8 cellular contexts compared by ENCODE assay signal in genomic region chr10:80203835-80204148, GRCh38. TPM values are rescaled to one million over a fixed set of nuclear protein-coding genes. Genes with fewer than 3 reads are reported as not detected.
DNase-seq lines count a peak whose midpoint lies in the region; ATAC-seq and TF ChIP-seq lines count a peak whose summit lies in the region.

No MANE protein-coding gene starts in this region.

- H3K4me1 ChIP-seq in A673 (ENCODE audit: insufficient read depth, low read length, poor library complexity, severe bottlenecking) = peaks cover 20% of the 10 kb centered on the region
- H3K4me1 ChIP-seq in HCT116 (ENCODE audit: control insufficient read depth in 1 of 2, insufficient read depth in 2 of 2, low read length in 2 of 2) = peaks cover 60 to 86% of the 10 kb centered on the region in 2 experiments
- peaks cover 48% of the 10 kb centered on the region for H3K4me1 ChIP-seq in mesodermal cell (ENCODE audit: control insufficient read depth, insufficient read depth, low read length, poor library complexity, severe bottlenecking)

- no peaks in the 10 kb centered on the region; the same call in 1 of the 2 replicates for H4K20me1 ChIP-seq in HCT116 (ENCODE audit: insufficient read depth)

- H3K27ac ChIP-seq in A673 (ENCODE audit: low read depth, low read length, poor library complexity, severe bottlenecking) (peak overlapping the region; percentile 93), HCT116 (ENCODE audit: low read depth, low read length) (peak overlapping the region; percentile 99), mesodermal cell (ENCODE audit: low read depth, low read length, severe bottlenecking) (peak overlapping the region; percentile 63)

- whole genome bisulfite sequencing in mesodermal cell (ENCODE audit: insufficient coverage in 2 of 2), 2 experiments = 59 to 67% methylated on average over 1 to 2 of the region's 2 CpGs

- RAD21 ChIA-PET in HCT116 (lab: Charles Lee; ENCODE audit: low non-redundant PET in 1 of 2, low total read pairs in 2 of 2, uncharacterized antibody in 2 of 2, unreplicated experiment in 2 of 2) = no interaction called here

- no peak for DNase-seq in A673 (ENCODE audit: low spot score)
- DNase-seq in HCT116 (ENCODE audit: low read depth, low spot score) = no peak
- no peak for DNase-seq in astrocyte of the cerebellum (ENCODE audit: low read depth)
- DNase-seq in Kasumi-1 (lab: John Stamatoyannopoulos, UW) = no peak
- no peak for DNase-seq in DMS79 (lab: John Stamatoyannopoulos, UW)
- DNase-seq in stimulated activated CD4-positive, alpha-beta T cell treated with anti-CD3 and anti-CD28 coated beads, Interleukin-4, amount 100 ng/mL, for 24 hours = no peak

- H3K9me3 ChIP-seq in A673 (ENCODE audit: low read depth, low read length, poor library complexity, severe bottlenecking) = no peaks in the 10 kb centered on the region
- H3K9me3 ChIP-seq in HCT116 (ENCODE audit: control insufficient read depth in 1 of 2, insufficient read depth in 1 of 2, low read depth in 1 of 2, low read length in 2 of 2) = no peaks in the 10 kb centered on the region
- H3K9me3 ChIP-seq in mesodermal cell (ENCODE audit: control insufficient read depth, low read length) = no peaks in the 10 kb centered on the region

- in situ Hi-C loops in astrocyte of the cerebellum (cut with HindIII; ENCODE audit: low sequenced_read_pairs) = no loop called here

- H2AFZ ChIP-seq in HCT116 (ENCODE audit: low read depth, low read length, poor library complexity, severe bottlenecking) = no peak overlapping the region

- TF ChIP-seq CTCF in A673 (conservative IDR thresholded peaks at IDR 0.05; ENCODE audit: low read depth, low read length) (no peak), HCT116 (IDR thresholded peaks at IDR 0.05 in 2 of 3, conservative IDR thresholded peaks at IDR 0.05 in 1 of 3; ENCODE audit: borderline replicate concordance in 1 of 3, insufficient read depth in 1 of 3, low read depth in 2 of 3, low read length in 2 of 3) (no peak), astrocyte of the cerebellum (IDR thresholded peaks at IDR 0.05; ENCODE audit: low read depth, low read length, missing control alignments) (no peak)

- H3K4me3 ChIP-seq in A673 (ENCODE audit: low read depth, low read length, poor library complexity, severe bottlenecking) = peak overlapping the region; percentile 93
- peak overlapping the region; percentile 74 to 87 for H3K4me3 ChIP-seq in HCT116 (replicated peaks in 1 of 2; ENCODE audit: low read depth in 1 of 2, low read length in 2 of 2)
- H3K4me3 ChIP-seq in astrocyte of the cerebellum (ENCODE audit: low read depth, low read length) = peak overlapping the region; percentile 84
- H3K4me3 ChIP-seq in mesodermal cell (ENCODE audit: extremely low read depth, insufficient read depth, low read length, poor library complexity, severe bottlenecking) = peak overlapping the region; percentile 83

- no peaks in the 10 kb centered on the region for H3K9me2 ChIP-seq in HCT116 (ENCODE audit: insufficient read depth)

- intact Hi-C loops in A673 (cut with micrococcal nuclease; ENCODE audit: unreplicated experiment) (loop anchor here (2.0 kb wide), 1 partner anchor 45 kb away; no protein-coding TSS in a partner anchor), HCT116 (cut with micrococcal nuclease) (loop anchor here (2.0 kb wide), 1 partner anchor 45 kb away; no protein-coding TSS in a partner anchor)

- POLR2A ChIA-PET in A673 (lab: Charles Lee; ENCODE audit: low non-redundant PET) = no interaction called here
- POLR2A ChIA-PET in HCT116 (lab: Charles Lee) = interaction anchor here (0.6 to 1.0 kb wide), 3 partner anchors 16 to 1231 kb away, joined by 3 to 4 read pairs (median 3); no protein-coding TSS in a partner anchor

- no peaks in the 10 kb centered on the region for H3K36me3 ChIP-seq in A673 (ENCODE audit: insufficient read depth, low read length, poor library complexity, severe bottlenecking)
- H3K36me3 ChIP-seq in HCT116 (ENCODE audit: control insufficient read depth in 1 of 2, insufficient read depth in 2 of 2, low read length in 2 of 2) = no peaks in the 10 kb centered on the region
- peaks cover 5% of the 10 kb centered on the region for H3K36me3 ChIP-seq in mesodermal cell (ENCODE audit: control insufficient read depth, insufficient read depth, low read length)

- H3K79me2 ChIP-seq in HCT116 (ENCODE audit: insufficient read depth, low read length) = peaks cover 91% of the 10 kb centered on the region

- H3K27me3 ChIP-seq in A673 (replicated peaks; ENCODE audit: insufficient read depth, low read depth, low read length, poor library complexity) (no peaks in the 10 kb centered on the region), HCT116 (ENCODE audit: insufficient read depth, low read length) (no peaks in the 10 kb centered on the region)

- CTCF ChIA-PET in A673 (lab: Charles Lee) = interaction anchor here (0.7 to 1.3 kb wide), 2 partner anchors 20 to 60 kb away, joined by 5 to 6 read pairs; no protein-coding TSS in a partner anchor
- CTCF ChIA-PET in HCT116 (lab: Charles Lee) = interaction anchor here (0.7 to 1.5 kb wide), 3 partner anchors 42 to 58 kb away, joined by 3 to 4 read pairs (median 3); no protein-coding TSS in a partner anchor

- no peak for TF ChIP-seq POLR2A in HCT116 (IDR thresholded peaks at IDR 0.05; ENCODE audit: borderline replicate concordance, extremely low read depth, insufficient read depth, insufficient read length)

- ATAC-seq in HCT116 (0 out of 2 replicates have a peak, but pooled peaks have one; percentile 0), HG02623 (IDR thresholded peaks at IDR 0.05; ENCODE audit: unreplicated experiment) (no peak)

- BruUV-seq in A673 (replicated peaks; lab: Mats Ljungman, UMichigan) (TSS peak; percentile 25), HCT116 (replicated peaks; lab: Mats Ljungman, UMichigan) (TSS peak; percentile 35)

- peak overlapping the region; percentile 94 for H3K4me2 ChIP-seq in HCT116 (ENCODE audit: low read length)

- TF ChIP-seq RAD21 in HCT116 (IDR thresholded peaks at IDR 0.05; ENCODE audit: low read depth) = no peak

- peak overlapping the region; percentile 87 for H3K9ac ChIP-seq in HCT116 (ENCODE audit: low read length)

TF ChIP-seq in HCT116, 20 proteins besides CTCF, POLR2A, EP300 and RAD21:
- TF ChIP-seq POLR2AphosphoS5 (IDR thresholded peaks at IDR 0.05; ENCODE audit: low read depth, low read length) (no peak), CEBPB (IDR thresholded peaks at IDR 0.05; ENCODE audit: low read depth) (no peak), ELF1 (IDR thresholded peaks at IDR 0.05; ENCODE audit: borderline replicate concordance, low read depth) (no peak), SIN3A (IDR thresholded peaks at IDR 0.05; ENCODE audit: low read depth) (no peak), ZFX (IDR thresholded peaks at IDR 0.05) (no peak), CBX3 (IDR thresholded peaks at IDR 0.05; ENCODE audit: low read depth) (no peak), YY1 (IDR thresholded peaks at IDR 0.05; ENCODE audit: extremely low read depth, insufficient replicate concordance, low read depth, low read length) (no peak), FOSL1 (IDR thresholded peaks at IDR 0.05; ENCODE audit: low read depth) (no peak)

RNA-seq across cellular contexts. Expression of gene ANXA11, which starts 1.5 kb away (rescaled TPM):
- total RNA-seq in A673 (2021) = 118 and 119 TPM in 2 replicates
- total RNA-seq in HCT116 (2021; ENCODE audit: unreplicated experiment) = 181 TPM
- 242 and 336 TPM in 2 replicates for polyA plus RNA-seq in HCT116 (2012)
- 112 TPM for polyA plus RNA-seq in mesodermal cell (2013, experiment 1 of 2)
- polyA plus RNA-seq in mesodermal cell (2013, experiment 2 of 2) = 106 TPM
